10 cellular contexts compared by ENCODE assay signal in the genomic region with DNA sequence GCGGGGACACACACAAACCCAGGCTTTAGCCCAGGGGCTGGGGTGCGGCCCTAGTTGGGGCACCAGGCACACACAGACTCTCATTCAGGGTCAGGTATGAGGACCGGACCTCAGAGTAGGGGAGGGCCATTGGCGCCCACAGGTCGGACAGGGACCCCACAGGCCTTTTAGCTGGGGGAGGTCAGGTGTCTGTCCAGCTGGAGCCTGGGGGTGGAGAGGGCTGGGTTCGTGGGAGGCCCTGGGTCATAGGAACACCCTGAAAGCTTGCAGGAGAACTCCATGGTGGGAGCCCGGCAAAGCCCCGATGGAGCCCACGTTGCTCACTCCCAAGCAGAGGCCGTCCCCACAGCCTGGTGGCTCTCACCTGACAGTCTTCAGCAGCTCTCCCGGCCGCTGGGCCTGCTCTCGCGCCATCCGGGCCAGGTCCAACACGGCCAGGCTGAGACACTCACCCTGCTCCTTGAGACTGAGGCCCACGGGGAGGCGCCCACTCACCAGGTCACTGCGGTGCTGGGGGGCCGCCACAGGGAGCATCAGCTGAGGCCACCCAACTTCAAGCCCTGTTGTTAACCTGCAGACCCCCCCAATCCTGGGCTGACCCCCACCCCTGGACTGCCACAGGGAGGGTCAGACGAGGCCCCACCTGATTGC. TPM values are rescaled to one million over a fixed set of nuclear protein-coding genes. Genes with fewer than 3 reads are reported as not detected.
DNase-seq lines count a peak whose midpoint lies in the region; ATAC-seq and TF ChIP-seq lines count a peak whose summit lies in the region.
"Had no signal": no experiment of that assay in that cellular context is flagged by ENCODE, and none has a peak within 500 bp of the region (broad histone marks: within the 10 kb centered on the region; RNA-seq: fewer than 3 reads in every experiment).

No MANE protein-coding gene starts in this region.

- no peaks in the 10 kb centered on the region for H3K27me3 Mint-ChIP-seq in CD8-positive, alpha-beta memory T cell
- H3K27me3 Mint-ChIP-seq in activated T-helper 17 cell treated with anti-CD3 and anti-CD28 coated beads, Interleukin-2, amount 50 U/mL, for 72 hours = no peaks in the 10 kb centered on the region

- TF ChIP-seq CTCF in foreskin fibroblast (IDR thresholded peaks at IDR 0.05; ENCODE audit: low read depth, low read length) (no peak), sigmoid colon (IDR thresholded peaks at IDR 0.05) (no peak), GM10248 (IDR thresholded peaks at IDR 0.05; ENCODE audit: control extremely low read depth, extremely low read depth, low read depth, missing control alignments) (no peak)

- peaks cover 32 to 44% (median 40%) of the 10 kb centered on the region in 3 donors for H3K4me1 Mint-ChIP-seq in CD8-positive, alpha-beta memory T cell
- H3K4me1 Mint-ChIP-seq in activated T-helper 17 cell treated with anti-CD3 and anti-CD28 coated beads, Interleukin-2, amount 50 U/mL, for 72 hours = peaks cover 10% of the 10 kb centered on the region

- TF ChIP-seq POLR2A in sigmoid colon (IDR thresholded peaks at IDR 0.05) = no peak

- intact Hi-C loops in sigmoid colon (cut with DNase I) = no loop called here

- H3K9ac ChIP-seq in adipocyte (ENCODE audit: low read length) = peak overlapping the region; percentile 49

- peaks cover 30% of the 10 kb centered on the region for H3K4me1 ChIP-seq in CD8-positive, alpha-beta memory T cell (ENCODE audit: insufficient read depth, low read length)
- H3K4me1 ChIP-seq in adipocyte (ENCODE audit: control insufficient read depth, insufficient read depth, low read length) (peaks cover 10% of the 10 kb centered on the region), sigmoid colon (peaks cover 0 to 18% (median 12%) of the 10 kb centered on the region in 4 donors)

- no peaks in the 10 kb centered on the region for H3K9me3 ChIP-seq in CD8-positive, alpha-beta memory T cell (ENCODE audit: low read length)
- H3K9me3 ChIP-seq in adipocyte (ENCODE audit: control insufficient read depth, low read length) = no peaks in the 10 kb centered on the region
- H3K9me3 ChIP-seq in sigmoid colon = no peaks in the 10 kb centered on the region

- CTCF ChIA-PET in CD8-positive, alpha-beta memory T cell (lab: Charles Lee) = interaction anchor here (1.2 to 2.4 kb wide), 3 partner anchors 12 to 59 kb away, joined by 3 to 10 read pairs (median 5); a partner anchor contains a TSS
- CTCF ChIA-PET in GM10248 (lab: Yijun Ruan, JAX) = no interaction called here

- peak overlapping the region in 3 of 8 donors; percentile 45 to 72 (median 64) for H3K27ac Mint-ChIP-seq in CD8-positive, alpha-beta memory T cell
- no peak overlapping the region for H3K27ac Mint-ChIP-seq in activated T-helper 17 cell treated with anti-CD3 and anti-CD28 coated beads, Interleukin-2, amount 50 U/mL, for 72 hours
- H3K27ac Mint-ChIP-seq: activated T-cell treated with anti-CD3 and anti-CD28 coated beads, Interleukin-2, amount 50 U/mL, for 72 hours; progenitor cell of endocrine pancreas had no signal

- 58 to 84% methylated on average over 21 of the region's 21 CpGs for WGBS in sigmoid colon, 2 donors

- no peak for DNase-seq in CD8-positive, alpha-beta memory T cell
- no peak for DNase-seq in adipocyte (ENCODE audit: low read depth)
- no peak for DNase-seq in foreskin fibroblast
- no peak for DNase-seq in sigmoid colon
- DNase-seq in GM10248 (ENCODE audit: extremely low spot score) = no peak
- DNase-seq in NCI-H146 (lab: John Stamatoyannopoulos, UW) = no peak
- DNase-seq in activated CD4-positive, alpha-beta T cell treated with anti-CD3 and anti-CD28 coated beads for 1 hour = no peak

- peaks cover 8 to 60% (median 10%) of the 10 kb centered on the region in 3 donors for H3K36me3 Mint-ChIP-seq in CD8-positive, alpha-beta memory T cell
- H3K36me3 Mint-ChIP-seq in activated T-helper 17 cell treated with anti-CD3 and anti-CD28 coated beads, Interleukin-2, amount 50 U/mL, for 72 hours (ENCODE audit: low read depth) = peaks cover 97% of the 10 kb centered on the region

- H3K9me3 Mint-ChIP-seq in CD8-positive, alpha-beta memory T cell = no peaks in the 10 kb centered on the region
- no peaks in the 10 kb centered on the region for H3K9me3 Mint-ChIP-seq in activated T-helper 17 cell treated with anti-CD3 and anti-CD28 coated beads, Interleukin-2, amount 50 U/mL, for 72 hours
- H3K9me3 Mint-ChIP-seq: activated T-cell treated with anti-CD3 and anti-CD28 coated beads, Interleukin-2, amount 50 U/mL, for 72 hours had no signal

- H3K36me3 ChIP-seq in CD8-positive, alpha-beta memory T cell (ENCODE audit: insufficient read depth, low read length) = peaks cover 54% of the 10 kb centered on the region
- peaks cover 4% of the 10 kb centered on the region for H3K36me3 ChIP-seq in adipocyte (ENCODE audit: control insufficient read depth, insufficient read depth, low read length, severe bottlenecking)
- H3K36me3 ChIP-seq in sigmoid colon = no peaks in the 10 kb centered on the region

- no peak for ATAC-seq in activated T-helper 17 cell treated with anti-CD3 and anti-CD28 coated beads, Interleukin-2, amount 50 U/mL, for 72 hours (replicated peaks)

- H3K27me3 ChIP-seq in CD8-positive, alpha-beta memory T cell (ENCODE audit: insufficient read depth, low read length, poor library complexity, severe bottlenecking) = no peaks in the 10 kb centered on the region
- peaks cover 7% of the 10 kb centered on the region for H3K27me3 ChIP-seq in adipocyte (replicated peaks; ENCODE audit: control insufficient read depth, insufficient read depth, low read length)
- peaks cover 5 to 75% (median 58%) of the 10 kb centered on the region in 3 donors for H3K27me3 ChIP-seq in sigmoid colon

- POLR2A ChIA-PET in CD8-positive, alpha-beta memory T cell (lab: Charles Lee) = no interaction called here
- POLR2A ChIA-PET in GM10248 (lab: Yijun Ruan, JAX) = no interaction called here

- no peak for TF ChIP-seq EP300 in sigmoid colon (IDR thresholded peaks at IDR 0.05)

- H3K27ac ChIP-seq in CD8-positive, alpha-beta memory T cell (ENCODE audit: low read depth, low read length) = peak overlapping the region; percentile 38
- peak overlapping the region in 1 of 4 donors; percentile 46 for H3K27ac ChIP-seq in sigmoid colon

- H3K4me3 ChIP-seq in CD8-positive, alpha-beta memory T cell (ENCODE audit: low read length) = no peak overlapping the region
- H3K4me3 ChIP-seq in adipocyte (ENCODE audit: low read length) (peak overlapping the region; percentile 58), foreskin fibroblast (ENCODE audit: low read depth in 1 of 2, low read length in 2 of 2) (peak overlapping the region; percentile 25 to 39), sigmoid colon (peak overlapping the region in 3 of 4 donors; percentile 8 to 33 (median 27))

- peak overlapping the region in 1 of 7 donors; percentile 27 for H3K4me3 Mint-ChIP-seq in CD8-positive, alpha-beta memory T cell
- no peak overlapping the region for H3K4me3 Mint-ChIP-seq in activated T-helper 17 cell treated with anti-CD3 and anti-CD28 coated beads, Interleukin-2, amount 50 U/mL, for 72 hours
- H3K4me3 Mint-ChIP-seq: activated T-cell treated with anti-CD3 and anti-CD28 coated beads, Interleukin-2, amount 50 U/mL, for 72 hours had no signal

RNA-seq across cellular contexts. Expression of a gene that starts 5.0 kb away (rescaled TPM):
- total RNA-seq in CD8-positive, alpha-beta memory T cell = 100 to 1,000 TPM; 119 to 125 TPM
- 84.0 TPM for polyA plus RNA-seq in CD8-positive, alpha-beta memory T cell
- 1 to 10 TPM; 1.4 to 4.3 (median 1.7) TPM for total RNA-seq in sigmoid colon
- 10 to 100 TPM in 1 of 3 donors, 1 to 10 TPM in 1, under 1 TPM in 1; 0.46 to 22.0 (median 1.2) TPM for polyA plus RNA-seq in sigmoid colon
- 100 to 1,000 TPM; 186 to 250 TPM for total RNA-seq in activated T-helper 17 cell treated with anti-CD3 and anti-CD28 coated beads, Interleukin-2, amount 50 U/mL, for 72 hours

RNA-seq across cellular contexts. Expression of a gene that starts 16.9 kb away (rescaled TPM):
- 1,000 to 10,000 TPM; 3,114 to 3,151 TPM for total RNA-seq in CD8-positive, alpha-beta memory T cell
- polyA plus RNA-seq in CD8-positive, alpha-beta memory T cell = 3,296 TPM
- 1,000 to 10,000 TPM; 1,686 to 2,372 (median 2,021) TPM for total RNA-seq in sigmoid colon
- 1,000 to 10,000 TPM; 3,119 to 3,945 (median 3,295) TPM for polyA plus RNA-seq in sigmoid colon
- total RNA-seq in activated T-helper 17 cell treated with anti-CD3 and anti-CD28 coated beads, Interleukin-2, amount 50 U/mL, for 72 hours = 1,000 to 10,000 TPM; 2,920 to 3,543 TPM

RNA-seq across cellular contexts. Expression of a gene that starts 21.5 kb away (rescaled TPM):
- total RNA-seq in CD8-positive, alpha-beta memory T cell = 1 to 10 TPM; 1.8 to 2.9 TPM
- polyA plus RNA-seq in CD8-positive, alpha-beta memory T cell = 2.6 TPM
- total RNA-seq in sigmoid colon = not detected
- polyA plus RNA-seq in sigmoid colon = under 1 TPM in 1 of 3 donors, not detected in 2; 0.85 TPM
- total RNA-seq in activated T-helper 17 cell treated with anti-CD3 and anti-CD28 coated beads, Interleukin-2, amount 50 U/mL, for 72 hours = 1 to 10 TPM; 7.6 to 8.3 TPM
- total RNA-seq: progenitor cell of endocrine pancreas had no signal

RNA-seq across cellular contexts. Expression of a gene that starts 29.0 kb away (rescaled TPM):
- 1 to 10 TPM; 1.2 to 1.7 TPM for total RNA-seq in CD8-positive, alpha-beta memory T cell
- polyA plus RNA-seq in CD8-positive, alpha-beta memory T cell = 0.33 TPM
- total RNA-seq in sigmoid colon = not detected
- polyA plus RNA-seq in sigmoid colon = under 1 TPM in 2 of 3 donors, not detected in 1; 0.13 to 0.60 TPM
- 1 to 10 TPM in 1 of 2 donors, under 1 TPM in 1; 0.65 to 1.4 TPM for total RNA-seq in activated T-helper 17 cell treated with anti-CD3 and anti-CD28 coated beads, Interleukin-2, amount 50 U/mL, for 72 hours
- total RNA-seq: progenitor cell of endocrine pancreas had no signal

RNA-seq across cellular contexts. Expression of a gene that starts 47.9 kb away (rescaled TPM):
- not detected for total RNA-seq in CD8-positive, alpha-beta memory T cell
- polyA plus RNA-seq in CD8-positive, alpha-beta memory T cell = not detected
- total RNA-seq in sigmoid colon = under 1 TPM in 1 of 4 donors, not detected in 3; 0.55 TPM
- 10 to 100 TPM; 20.4 to 72.3 (median 35.4) TPM for polyA plus RNA-seq in sigmoid colon
- 1 to 10 TPM in 1 of 2 donors, not detected in 1; 1.2 TPM for total RNA-seq in activated T-helper 17 cell treated with anti-CD3 and anti-CD28 coated beads, Interleukin-2, amount 50 U/mL, for 72 hours
- total RNA-seq: progenitor cell of endocrine pancreas had no signal

Comparison
In these comparisons a context has a peak if more than half of its experiments do, and no peak if none do; other contexts are left out.
1. RNA of a gene that starts 5.0 kb away (total RNA-seq): 186 to 250 TPM in activated T-helper 17 cell treated with anti-CD3 and anti-CD28 coated beads, Interleukin-2, amount 50 U/mL, for 72 hours and 119 to 125 TPM in CD8-positive, alpha-beta memory T cell; 1.4 to 4.3 TPM in sigmoid colon; every median in the first group is over 10 times any median in the second.